19 cellular contexts compared by ENCODE assay signal in genomic region chr11:70431611-70432010, GRCh38. TPM values are rescaled to one million over a fixed set of nuclear protein-coding genes. Genes with fewer than 3 reads are reported as not detected.
"Had no signal": no experiment of that assay in that cellular context is flagged by ENCODE, and none has a peak within 500 bp of the region (broad histone marks: within the 10 kb centered on the region; RNA-seq: fewer than 3 reads in every experiment).

No MANE protein-coding gene starts in this region.

- H3K27me3 ChIP-seq: sigmoid colon, stomach, thyroid gland had no signal

- H3K4me1 ChIP-seq: left ventricle myocardium inferior, lower lobe of right lung, parathyroid adenoma, sigmoid colon, stomach, thyroid gland had no signal

- H3K27ac Mint-ChIP-seq: effector memory CD8-positive, alpha-beta T cell; stimulated activated effector memory CD8-positive, alpha-beta T cell treated with anti-CD3 and anti-CD28 coated beads, Interleukin-12 subunit alpha, Interleukin-12 subunit beta, amount 100 ng/mL, for 72 hours; type B pancreatic cell had no signal

- H3K79me2 ChIP-seq: parathyroid adenoma had no signal

- H3K36me3 Mint-ChIP-seq: naive thymus-derived CD8-positive, alpha-beta T cell had no signal

- H3K27ac ChIP-seq: left ventricle myocardium inferior, lower lobe of right lung, neutrophil, parathyroid adenoma, prostate gland, sigmoid colon, stomach, thyroid gland had no signal

- H3K9me3 Mint-ChIP-seq: effector memory CD8-positive, alpha-beta T cell; naive thymus-derived CD8-positive, alpha-beta T cell; nephron progenitor cell; stimulated activated effector memory CD8-positive, alpha-beta T cell treated with anti-CD3 and anti-CD28 coated beads, Interleukin-12 subunit alpha, Interleukin-12 subunit beta, amount 100 ng/mL, for 72 hours; type B pancreatic cell had no signal

- H3K9ac ChIP-seq: parathyroid adenoma had no signal

- H3K4me3 Mint-ChIP-seq: effector memory CD8-positive, alpha-beta T cell; naive thymus-derived CD8-positive, alpha-beta T cell; nephron progenitor cell; stimulated activated effector memory CD8-positive, alpha-beta T cell treated with anti-CD3 and anti-CD28 coated beads, Interleukin-12 subunit alpha, Interleukin-12 subunit beta, amount 100 ng/mL, for 72 hours; type B pancreatic cell had no signal

- H3K9me3 ChIP-seq: left ventricle myocardium inferior, lower lobe of right lung, neutrophil, prostate gland, sigmoid colon, stomach, thyroid gland had no signal

- H3K27me3 Mint-ChIP-seq: type B pancreatic cell had no signal

- H3K36me3 ChIP-seq: neutrophil had no signal

- H3K4me1 Mint-ChIP-seq: naive thymus-derived CD8-positive, alpha-beta T cell; nephron progenitor cell; stimulated activated effector memory CD8-positive, alpha-beta T cell treated with anti-CD3 and anti-CD28 coated beads, Interleukin-12 subunit alpha, Interleukin-12 subunit beta, amount 100 ng/mL, for 72 hours had no signal

- DNase-seq: cortex of kidney; effector memory CD8-positive, alpha-beta T cell; left colon; left ventricle myocardium inferior; lower lobe of right lung; nephron progenitor cell; sigmoid colon; stimulated activated CD4-positive, alpha-beta T cell treated with anti-CD3 and anti-CD28 coated beads, Interleukin-2, amount 100 ng/mL, for 24 hours; stimulated activated CD4-positive, alpha-beta T cell treated with anti-CD3 and anti-CD28 coated beads, Interleukin-4, amount 100 ng/mL, for 24 hours; stimulated activated naive CD4-positive, alpha-beta T cell treated with Interleukin-2 at 50 U/mL for 16 hours; stomach; thyroid gland had no signal

- H2AFZ ChIP-seq: parathyroid adenoma had no signal

- H3K4me3 ChIP-seq: left ventricle myocardium inferior, lower lobe of right lung, prostate gland, sigmoid colon, stomach, thyroid gland had no signal

- ATAC-seq: effector memory CD8-positive, alpha-beta T cell; lower lobe of right lung; naive thymus-derived CD8-positive, alpha-beta T cell; right cardiac atrium; stimulated activated effector memory CD8-positive, alpha-beta T cell treated with anti-CD3 and anti-CD28 coated beads, Interleukin-12 subunit alpha, Interleukin-12 subunit beta, amount 100 ng/mL, for 72 hours had no signal

RNA-seq across cellular contexts. Expression of gene CTTN, which starts 33.3 kb away (rescaled TPM):
- polyA plus RNA-seq: naive thymus-derived CD8-positive, alpha-beta T cell had no signal
